27 cellular contexts compared by ENCODE assay signal in genomic region chr9:129810788-129811187, GRCh38. TPM values are rescaled to one million over a fixed set of nuclear protein-coding genes. Genes with fewer than 3 reads are reported as not detected.
A peak's percentile ranks its signal among the peaks of the same experiment; 100 is the strongest.
DNase-seq lines count a peak whose midpoint lies in the region; ATAC-seq and TF ChIP-seq lines count a peak whose summit lies in the region.
"Had no signal": no experiment of that assay in that cellular context is flagged by ENCODE, and none has a peak within 500 bp of the region (broad histone marks: within the 10 kb centered on the region; RNA-seq: fewer than 3 reads in every experiment).

No MANE protein-coding gene starts in this region.

- no peaks in the 10 kb centered on the region for H3K79me2 ChIP-seq in mammary epithelial cell (ENCODE audit: insufficient read depth, low read length)
- peaks cover 8% of the 10 kb centered on the region for H3K79me2 ChIP-seq in neural progenitor cell (ENCODE audit: low read depth)

- peaks cover 4% of the 10 kb centered on the region for H3K36me3 ChIP-seq in mammary epithelial cell (ENCODE audit: insufficient read depth, low read length)
- no peaks in the 10 kb centered on the region for H3K36me3 ChIP-seq in neural progenitor cell

- intact Hi-C loops in Calu3 (cut with micrococcal nuclease; ENCODE audit: unreplicated experiment) (no loop called here), mammary epithelial cell (cut with micrococcal nuclease) (no loop called here)

- TF ChIP-seq CTCF in Calu3 (IDR thresholded peaks at IDR 0.05; ENCODE audit: unreplicated experiment) (no peak), mammary epithelial cell (conservative IDR thresholded peaks at IDR 0.05 in 1 of 2, IDR thresholded peaks at IDR 0.05 in 1 of 2; ENCODE audit: extremely low read depth in 1 of 2, insufficient read depth in 1 of 2, low read depth in 1 of 2, low read length in 2 of 2) (no peak), neural progenitor cell (IDR thresholded peaks at IDR 0.05) (no peak)

- dilution Hi-C loops in mammary epithelial cell (cut with HindIII; ENCODE audit: low sequenced_read_pairs), result no loop called here

- H3K9me3 ChIP-seq in mammary epithelial cell (replicated peaks; ENCODE audit: insufficient read depth, low read length), result no peaks in the 10 kb centered on the region
- no peaks in the 10 kb centered on the region for H3K9me3 ChIP-seq in neural progenitor cell (ENCODE audit: low read depth)
- H3K9me3 ChIP-seq: body of pancreas, MG63, psoas muscle had no signal

- no peak overlapping the region for H3K27ac ChIP-seq in mammary epithelial cell (ENCODE audit: insufficient read depth, low read depth, low read length)
- peak overlapping the region; percentile 20 for H3K27ac ChIP-seq in neural progenitor cell
- H3K27ac ChIP-seq: HL-60, psoas muscle, WERI-Rb-1 had no signal

- H3K4me2 ChIP-seq in mammary epithelial cell (ENCODE audit: insufficient read depth, low read depth, low read length), result no peak overlapping the region
- H3K4me2 ChIP-seq in neural progenitor cell, result no peak overlapping the region

- H3F3A ChIP-seq in neural progenitor cell (ENCODE audit: low read depth), result peaks cover 7% of the 10 kb centered on the region

- no peak overlapping the region for H3K4me3 Mint-ChIP-seq in Calu3 (ENCODE audit: low read depth, unreplicated experiment)
- H3K4me3 Mint-ChIP-seq in neural progenitor cell, result no peak overlapping the region
- H3K4me3 Mint-ChIP-seq: activated naive CD8-positive, alpha-beta T cell treated with anti-CD3 and anti-CD28 coated beads, Interleukin-2, amount 50 U/mL, for 24 hours; H9; stimulated activated effector memory CD8-positive, alpha-beta T cell treated with anti-CD3 and anti-CD28 coated beads, Interleukin-12 subunit alpha, Interleukin-12 subunit beta, amount 100 ng/mL, for 72 hours; T-helper 2 cell treated with Interferon-gamma antibody and Interleukin-4, amounts not matched to agents 5 μg/mL and 100 μg/mL, for 36 hours had no signal

- H3K4me1 Mint-ChIP-seq in Calu3 (ENCODE audit: low read depth, unreplicated experiment) (no peaks in the 10 kb centered on the region), neural progenitor cell (peaks cover 5% of the 10 kb centered on the region)
- H3K4me1 Mint-ChIP-seq: H9 had no signal

- in situ Hi-C loops in mammary epithelial cell (cut with MboI; ENCODE audit: low sequenced_read_pairs in 2 of 2), result no loop called here

- no peaks in the 10 kb centered on the region for H3K27me3 ChIP-seq in mammary epithelial cell (ENCODE audit: insufficient read depth, low read length)
- no peaks in the 10 kb centered on the region for H3K27me3 ChIP-seq in neural progenitor cell
- H3K27me3 ChIP-seq: body of pancreas, MG63 had no signal

- DNase-seq in Calu3, result no peak
- DNase-seq in mammary epithelial cell, result no peak
- DNase-seq in neural progenitor cell (ENCODE audit: low spot score), result no peak
- no peak for DNase-seq in RKO (ENCODE audit: low spot score)
- DNase-seq in SKM-1 (lab: John Stamatoyannopoulos, UW; ENCODE audit: unreplicated experiment), result no peak
- DNase-seq: activated CD4-positive, alpha-beta T cell treated with anti-CD3 and anti-CD28 coated beads, Interleukin-2, amount 50 U/mL, for 1 hour; activated CD8-positive, alpha-beta memory T cell treated with anti-CD3 and anti-CD28 coated beads, Interleukin-2, amount 50 U/mL, for 48 hours; activated effector memory CD4-positive, alpha-beta T cell treated with Interleukin-2 at 50 U/mL for 16 hours; activated naive CD8-positive, alpha-beta T cell treated with anti-CD3 and anti-CD28 coated beads, Interleukin-2, amount 50 U/mL, for 24 hours; DMS 273 treated with DMSO at 0.1 percent for 48 hours; effector memory CD4-positive, alpha-beta T cell; foreskin melanocyte; H9; hypothalamus; MG63; NCI-H1436 treated with DMSO at 0.1 percent for 48 hours; NCI-H526; psoas muscle; stimulated activated CD4-positive, alpha-beta T cell treated with anti-CD3 and anti-CD28 coated beads, Interleukin-1b, Interleukin-23, amount 100 ng/mL, for 48 hours; WERI-Rb-1 had no signal

- H3K36me3 Mint-ChIP-seq in Calu3 (ENCODE audit: insufficient read depth, unreplicated experiment) (peaks cover 32% of the 10 kb centered on the region), neural progenitor cell (peaks cover 24% of the 10 kb centered on the region)
- H3K36me3 Mint-ChIP-seq: IgD-negative memory B cell had no signal

- H3K4me1 ChIP-seq in mammary epithelial cell (ENCODE audit: insufficient read depth, low read length), result no peaks in the 10 kb centered on the region
- no peaks in the 10 kb centered on the region for H3K4me1 ChIP-seq in neural progenitor cell
- H3K4me1 ChIP-seq: psoas muscle had no signal

- H3K9ac ChIP-seq in mammary epithelial cell (ENCODE audit: insufficient read depth, low read length) (no peak overlapping the region), neural progenitor cell (no peak overlapping the region)

- H3K27ac Mint-ChIP-seq in Calu3 (ENCODE audit: unreplicated experiment), result no peak overlapping the region
- H3K27ac Mint-ChIP-seq in neural progenitor cell, result no peak overlapping the region
- H3K27ac Mint-ChIP-seq: activated naive CD8-positive, alpha-beta T cell treated with anti-CD3 and anti-CD28 coated beads, Interleukin-2, amount 50 U/mL, for 24 hours; H9; T-helper 2 cell treated with Interferon-gamma antibody and Interleukin-4, amounts not matched to agents 5 μg/mL and 100 μg/mL, for 36 hours had no signal

- WGBS in mammary epithelial cell (ENCODE audit: low coverage, missing lambda C conversion rate), result 77% methylated on average over 5 of the region's 6 CpGs

- no peak overlapping the region for H3K4me3 ChIP-seq in mammary epithelial cell (replicated peaks in 1 of 3; ENCODE audit: insufficient read depth in 1 of 3, low read depth in 2 of 3, low read length in 3 of 3)
- no peak overlapping the region for H3K4me3 ChIP-seq in neural progenitor cell
- H3K4me3 ChIP-seq: body of pancreas, MG63, psoas muscle had no signal

- ATAC-seq in GM19023 (IDR thresholded peaks at IDR 0.05; ENCODE audit: unreplicated experiment), result no peak
- ATAC-seq: activated naive CD8-positive, alpha-beta T cell treated with anti-CD3 and anti-CD28 coated beads, Interleukin-2, amount 50 U/mL, for 24 hours; esophagus mucosa; psoas muscle; stimulated activated effector memory CD8-positive, alpha-beta T cell treated with anti-CD3 and anti-CD28 coated beads, Interleukin-12 subunit alpha, Interleukin-12 subunit beta, amount 100 ng/mL, for 72 hours had no signal

- BruUV-seq in Calu3 (replicated peaks; lab: Mats Ljungman, UMichigan) (TSS peak; percentile 21), mammary epithelial cell (replicated peaks; lab: Mats Ljungman, UMichigan) (TSS peak; percentile 56)

- H4K20me1 ChIP-seq in mammary epithelial cell (ENCODE audit: insufficient read depth, low read length) (no peaks in the 10 kb centered on the region), neural progenitor cell (ENCODE audit: low read depth) (peaks cover 16% of the 10 kb centered on the region)

- no peak overlapping the region for H2AFZ ChIP-seq in mammary epithelial cell (ENCODE audit: low read depth, low read length)
- no peak overlapping the region for H2AFZ ChIP-seq in neural progenitor cell (replicated peaks)

- H3K27me3 Mint-ChIP-seq in Calu3 (ENCODE audit: unreplicated experiment), result no peaks in the 10 kb centered on the region
- H3K27me3 Mint-ChIP-seq in neural progenitor cell (ENCODE audit: insufficient read depth, low read depth), result peaks cover 2% of the 10 kb centered on the region
- H3K27me3 Mint-ChIP-seq: activated naive CD8-positive, alpha-beta T cell treated with anti-CD3 and anti-CD28 coated beads, Interleukin-2, amount 50 U/mL, for 24 hours; IgD-negative memory B cell had no signal

- H3K9me3 Mint-ChIP-seq in Calu3 (ENCODE audit: low read depth, unreplicated experiment) (no peaks in the 10 kb centered on the region), neural progenitor cell (no peaks in the 10 kb centered on the region)
- H3K9me3 Mint-ChIP-seq: activated naive CD8-positive, alpha-beta T cell treated with anti-CD3 and anti-CD28 coated beads, Interleukin-2, amount 50 U/mL, for 24 hours; H9; IgD-negative memory B cell; stimulated activated effector memory CD8-positive, alpha-beta T cell treated with anti-CD3 and anti-CD28 coated beads, Interleukin-12 subunit alpha, Interleukin-12 subunit beta, amount 100 ng/mL, for 72 hours; T-helper 2 cell treated with Interferon-gamma antibody and Interleukin-4, amounts not matched to agents 5 μg/mL and 100 μg/mL, for 36 hours had no signal

- CTCF ChIA-PET in Calu3 (lab: Charles Lee), result no interaction called here
- CTCF ChIA-PET in mammary epithelial cell (lab: Charles Lee; ENCODE audit: low non-redundant PET), result no interaction called here

RNA-seq across cellular contexts. Expression of gene TOR1B, which starts 7.8 kb away (rescaled TPM):
- total RNA-seq in Calu3 (2022) (20.9 and 28.3 TPM in 2 replicates), mammary epithelial cell (10 to 100 TPM; 19.7 to 29.2 TPM), neural progenitor cell (ENCODE audit: low replicate concordance) (12.2 and 19.0 TPM in 2 replicates)
- polyA plus RNA-seq in mammary epithelial cell, result 20.7 TPM
- polyA minus RNA-seq in mammary epithelial cell, result 6.5 TPM

RNA-seq across cellular contexts. Expression of gene TOR1A, which starts 13.1 kb away (rescaled TPM):
- total RNA-seq in Calu3 (2022) (34.2 and 36.3 TPM in 2 replicates), mammary epithelial cell (10 to 100 TPM; 43.0 to 52.0 TPM), neural progenitor cell (ENCODE audit: low replicate concordance) (39.6 and 42.4 TPM in 2 replicates)
- polyA plus RNA-seq in mammary epithelial cell, result 70.2 TPM
- 27.9 TPM for polyA minus RNA-seq in mammary epithelial cell

RNA-seq across cellular contexts. Expression of gene C9orf78, which starts 24.3 kb away (rescaled TPM):
- total RNA-seq in Calu3 (2022) (24.5 and 26.2 TPM in 2 replicates), mammary epithelial cell (10 to 100 TPM; 25.3 to 33.6 TPM), neural progenitor cell (ENCODE audit: low replicate concordance) (40.9 and 42.2 TPM in 2 replicates)
- 41.9 TPM for polyA plus RNA-seq in mammary epithelial cell
- polyA minus RNA-seq in mammary epithelial cell, result 15.3 TPM

RNA-seq across cellular contexts. Expression of gene USP20, which starts 24.5 kb away (rescaled TPM):
- total RNA-seq in Calu3 (2022) (11.3 and 14.9 TPM in 2 replicates), mammary epithelial cell (10 to 100 TPM; 10.2 to 17.1 TPM), neural progenitor cell (ENCODE audit: low replicate concordance) (10.8 and 25.2 TPM in 2 replicates)
- 10.3 TPM for polyA plus RNA-seq in mammary epithelial cell
- polyA minus RNA-seq in mammary epithelial cell, result 22.0 TPM

RNA-seq across cellular contexts. Expression of gene PTGES, which starts 57.9 kb away (rescaled TPM):
- 6.3 and 7.4 TPM in 2 replicates for total RNA-seq in Calu3 (2022)
- total RNA-seq in mammary epithelial cell, result 10 to 100 TPM in 1 of 2 donors, 1 to 10 TPM in 1; 6.2 to 57.2 TPM
- polyA plus RNA-seq in mammary epithelial cell, result 59.6 TPM
- polyA minus RNA-seq in mammary epithelial cell, result 69.8 TPM
- total RNA-seq in neural progenitor cell (ENCODE audit: low replicate concordance), result 2.3 and 2.9 TPM in 2 replicates
- polyA plus RNA-seq: IgD-negative memory B cell had no signal
